ENCODE assay signal across 23 cellular contexts in the genomic region with DNA sequence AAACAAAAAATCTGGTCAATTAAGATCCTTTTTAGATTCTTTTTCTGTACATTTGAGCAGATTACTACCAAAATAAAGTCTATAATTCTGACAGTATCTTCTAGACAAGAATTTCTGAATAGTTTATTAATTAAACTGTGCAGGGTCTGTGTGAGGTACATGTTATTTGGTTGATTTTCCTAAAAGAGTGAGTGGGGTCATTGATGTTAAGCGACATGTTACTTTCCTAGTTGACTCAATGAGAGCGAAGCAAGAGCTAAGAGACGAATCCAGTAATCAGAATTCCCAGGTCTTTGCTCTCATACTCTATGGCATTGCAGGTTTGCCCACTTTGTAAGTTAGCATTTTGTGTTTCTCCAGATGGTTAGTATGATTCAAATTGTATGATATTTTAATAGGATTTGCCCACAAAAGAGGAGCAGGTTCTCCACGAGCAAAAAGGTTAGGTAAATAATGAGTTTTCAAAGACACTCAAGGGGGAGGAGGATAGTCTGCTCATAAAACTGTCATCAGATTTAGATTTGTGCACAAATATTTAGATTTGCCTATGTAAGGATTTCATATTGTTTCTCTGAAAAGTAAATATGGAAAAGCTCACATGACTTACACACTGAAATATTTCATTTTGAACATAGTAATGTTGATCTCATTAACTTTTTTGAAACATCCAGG.
DNase-seq lines count a peak whose midpoint lies in the region; ATAC-seq and TF ChIP-seq lines count a peak whose summit lies in the region.
"Had no signal": no experiment of that assay in that cellular context is flagged by ENCODE, and none has a peak within 500 bp of the region (broad histone marks: within the 10 kb centered on the region; RNA-seq: fewer than 3 reads in every experiment).

No MANE protein-coding gene starts in this region.

- H3K9me3 ChIP-seq in left ventricle myocardium inferior (replicated peaks) = no peaks in the 10 kb centered on the region
- no peaks in the 10 kb centered on the region for H3K9me3 ChIP-seq in fibroblast of lung (ENCODE audit: control insufficient read depth, insufficient read depth, low read depth, low read length)
- H3K9me3 ChIP-seq: ascending aorta, psoas muscle, SJSA1, testis, uterus had no signal

- H4K20me1 ChIP-seq in fibroblast of lung (ENCODE audit: control insufficient read depth, extremely low read depth, insufficient read depth, low read length) = no peaks in the 10 kb centered on the region

- CTCF ChIA-PET in GM10248 (lab: Yijun Ruan, JAX) = interaction anchor here (1.0 to 1.7 kb wide), 4 partner anchors 10 to 54 kb away, joined by 3 to 5 read pairs (median 4); no protein-coding TSS in a partner anchor

- no peak overlapping the region for H3K9ac ChIP-seq in fibroblast of lung (ENCODE audit: insufficient read depth, low read length)

- H3K27ac ChIP-seq in left ventricle myocardium inferior (replicated peaks) (peak overlapping the region; percentile 84), fibroblast of lung (ENCODE audit: insufficient read depth, low read length) (peak overlapping the region; percentile 16)
- H3K27ac ChIP-seq: ascending aorta, epithelial cell of prostate, foreskin keratinocyte, SJSA1, testis, uterus had no signal

- H3K79me2 ChIP-seq in fibroblast of lung (ENCODE audit: control insufficient read depth, insufficient read depth, low read length) = no peaks in the 10 kb centered on the region

- no peak for ATAC-seq in Right ventricle myocardium inferior
- no peak for ATAC-seq in GM18517 (IDR thresholded peaks at IDR 0.05; ENCODE audit: unreplicated experiment)

- POLR2A ChIA-PET in GM10248 (lab: Yijun Ruan, JAX) = no interaction called here

- H3K27me3 ChIP-seq in left ventricle myocardium inferior (ENCODE audit: low read depth) = no peaks in the 10 kb centered on the region
- H3K27me3 ChIP-seq in fibroblast of lung (ENCODE audit: control insufficient read depth, insufficient read depth, low read length) = no peaks in the 10 kb centered on the region
- H3K27me3 ChIP-seq: ascending aorta, foreskin keratinocyte, SJSA1, testis, uterus had no signal

- intact Hi-C loops in left ventricle myocardium inferior (cut with micrococcal nuclease) (no loop called here), Right ventricle myocardium inferior (cut with DNase I) (loop anchor here (10.0 kb wide), 1 partner anchor 366 kb away; no protein-coding TSS in a partner anchor)

- no peak overlapping the region for H3K4me2 ChIP-seq in fibroblast of lung (ENCODE audit: extremely low read depth, insufficient read depth, low read length)

- no peak overlapping the region for H2AFZ ChIP-seq in fibroblast of lung (ENCODE audit: low read length)

- no peak for TF ChIP-seq CTCF in left ventricle myocardium inferior (IDR thresholded peaks at IDR 0.05; ENCODE audit: borderline replicate concordance)
- TF ChIP-seq CTCF in fibroblast of lung (conservative IDR thresholded peaks at IDR 0.05 in 1 of 2, IDR thresholded peaks at IDR 0.05 in 1 of 2; ENCODE audit: low read depth in 1 of 2, low read length in 2 of 2) = no peak
- no peak for TF ChIP-seq CTCF in GM10248 (IDR thresholded peaks at IDR 0.05; ENCODE audit: control extremely low read depth, extremely low read depth, low read depth, missing control alignments)

- H3K4me1 ChIP-seq in left ventricle myocardium inferior = peaks cover 53% of the 10 kb centered on the region
- peaks cover 8% of the 10 kb centered on the region for H3K4me1 ChIP-seq in fibroblast of lung (ENCODE audit: control insufficient read depth, extremely low read depth, insufficient read depth, low read length)
- H3K4me1 ChIP-seq: foreskin keratinocyte, uterus had no signal

- H3K36me3 ChIP-seq in left ventricle myocardium inferior = no peaks in the 10 kb centered on the region
- no peaks in the 10 kb centered on the region for H3K36me3 ChIP-seq in fibroblast of lung (ENCODE audit: control insufficient read depth, insufficient read depth, low read length)
- H3K36me3 ChIP-seq: ascending aorta, SJSA1, uterus had no signal

- DNase-seq in left ventricle myocardium inferior (no peak), Right ventricle myocardium inferior (ENCODE audit: missing footprints) (no peak), NCI-H69 (lab: John Stamatoyannopoulos, UW) (peak; percentile 84), fibroblast of lung (ENCODE audit: low read depth in 2 of 2) (peak in 1 of 2 donors; percentile 48), DMS 273 treated with DMSO at 0.1 percent for 48 hours (lab: John Stamatoyannopoulos, UW) (no peak), GM10248 (ENCODE audit: extremely low spot score) (no peak)
- DNase-seq in effector CD8-positive, alpha-beta T cell (lab: John Stamatoyannopoulos, UW) = no peak
- DNase-seq: activated CD4-positive, alpha-beta T cell treated with anti-CD3 and anti-CD28 coated beads, Interleukin-2, amount 10 ng/mL, durations not matched to agents 24 days and 14 days; activated naive CD4-positive, alpha-beta T cell treated with anti-CD3 and anti-CD28 coated beads, Interleukin-2, amount 50 U/mL, for 16 hours; CD4-positive, CD25-positive, alpha-beta regulatory T cell; central memory CD4-positive, alpha-beta T cell; DMS79; left ventricle myocardium superior; psoas muscle; stimulated activated CD4-positive, alpha-beta T cell treated with anti-CD3 and anti-CD28 coated beads, Interleukin-2, amount 100 ng/mL, for 24 hours; testis; uterus had no signal

- no peak overlapping the region for H3K4me3 ChIP-seq in left ventricle myocardium inferior
- H3K4me3 ChIP-seq in fibroblast of lung (replicated peaks in 1 of 4; ENCODE audit: control extremely low read depth in 1 of 4, insufficient read depth in 1 of 4, low read depth in 3 of 4, low read length in 4 of 4) = no peak overlapping the region
- H3K4me3 ChIP-seq: ascending aorta, psoas muscle, SJSA1, skin epidermis, testis, uterus had no signal
